In the genomic region with DNA sequence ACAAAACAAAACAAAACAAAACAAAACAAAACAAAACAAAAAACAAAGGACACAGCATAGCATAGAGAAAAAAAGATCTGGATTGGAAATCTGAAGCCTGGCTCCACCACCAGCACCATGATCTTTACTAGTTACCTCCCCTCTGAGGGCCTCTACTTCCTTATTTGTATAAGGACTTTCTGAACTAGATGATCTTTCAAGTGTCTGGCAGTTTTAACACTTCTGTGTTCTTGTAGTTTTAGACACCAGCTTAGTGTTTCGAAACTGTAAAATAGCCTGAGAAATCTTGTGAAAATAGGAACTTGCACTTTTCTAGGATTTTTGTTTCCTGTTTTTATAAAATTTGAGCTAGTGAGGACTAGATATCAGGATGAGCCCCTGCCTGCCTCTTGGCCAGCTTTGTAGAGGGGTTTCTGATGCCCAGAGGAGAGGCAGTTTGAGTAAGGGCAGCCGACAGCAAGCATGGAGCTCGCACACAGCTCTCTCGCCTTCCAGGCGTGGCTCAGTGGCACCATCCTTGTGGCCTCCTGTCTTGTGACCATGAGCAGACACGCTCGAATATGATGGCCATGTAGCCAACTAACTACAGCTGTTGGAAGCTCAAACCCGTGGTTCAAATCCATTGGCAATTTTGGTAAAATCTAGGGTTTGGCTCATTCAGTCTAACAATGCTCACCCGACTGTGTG, we compare ENCODE assay signal across 14 cellular contexts.
DNase-seq lines count a peak whose midpoint lies in the region; ATAC-seq and TF ChIP-seq lines count a peak whose summit lies in the region.
"Had no signal": no experiment of that assay in that cellular context is flagged by ENCODE, and none has a peak within 500 bp of the region (broad histone marks: within the 10 kb centered on the region; RNA-seq: fewer than 3 reads in every experiment).

No MANE protein-coding gene starts in this region.

- H3K9ac ChIP-seq in DND-41 (ENCODE audit: low read depth, low read length) (no peak overlapping the region), OCI-LY3 (ENCODE audit: low read length) (no peak overlapping the region)
- H3K9ac ChIP-seq: parathyroid adenoma had no signal

- H3K27ac ChIP-seq in DND-41 (ENCODE audit: low read length), result no peak overlapping the region
- H3K27ac ChIP-seq in OCI-LY3 (ENCODE audit: low read length), result no peak overlapping the region; the same call in 1 of the 2 replicates
- no peak overlapping the region for H3K27ac ChIP-seq in osteoblast (ENCODE audit: low read depth, low read length)
- H3K27ac ChIP-seq: parathyroid adenoma had no signal

- H3K36me3 ChIP-seq in DND-41 (ENCODE audit: insufficient read depth, low read length) (no peaks in the 10 kb centered on the region), OCI-LY3 (replicated peaks; ENCODE audit: low read depth, low read length) (no peaks in the 10 kb centered on the region), osteoblast (ENCODE audit: insufficient read depth, low read length) (no peaks in the 10 kb centered on the region)

- no peaks in the 10 kb centered on the region for H3K27me3 ChIP-seq in DND-41 (ENCODE audit: insufficient read depth, low read length, poor library complexity)
- no peaks in the 10 kb centered on the region for H3K27me3 ChIP-seq in OCI-LY3 (ENCODE audit: low read depth, low read length)
- no peaks in the 10 kb centered on the region for H3K27me3 ChIP-seq in osteoblast (ENCODE audit: insufficient read depth, low read length)

- H3K4me1 ChIP-seq in DND-41 (ENCODE audit: insufficient read depth, low read length) (no peaks in the 10 kb centered on the region), OCI-LY3 (ENCODE audit: low read length) (peaks cover 16% of the 10 kb centered on the region), osteoblast (ENCODE audit: insufficient read depth, low read length) (no peaks in the 10 kb centered on the region)
- H3K4me1 ChIP-seq: parathyroid adenoma had no signal

- DNase-seq in DND-41 (no peak), globus pallidus (ENCODE audit: low spot score) (peak; percentile 33), osteoblast (ENCODE audit: insufficient read length, low spot score, missing footprints) (no peak), NCI-H1105 (lab: John Stamatoyannopoulos, UW) (no peak), DMS114 treated with DMSO at 0.1 percent for 48 hours (lab: John Stamatoyannopoulos, UW; ENCODE audit: unreplicated experiment) (no peak)
- DNase-seq: activated CD4-positive, alpha-beta T cell treated with anti-CD3 and anti-CD28 coated beads for 1 hour; effector memory CD8-positive, alpha-beta T cell; foreskin melanocyte; NK-92 treated with Interleukin-12 subunit alpha and Interleukin-12 subunit beta, amount 100 ng/mL, for 24 hours had no signal

- ATAC-seq in DND-41 (ENCODE audit: insufficient read depth, low read depth) (no peak), GM18861 (IDR thresholded peaks at IDR 0.05; ENCODE audit: unreplicated experiment) (no peak), HG02938 (IDR thresholded peaks at IDR 0.05; ENCODE audit: unreplicated experiment) (no peak)
- ATAC-seq: activated naive CD4-positive, alpha-beta T cell treated with anti-CD3 and anti-CD28 coated beads, Interleukin-2, amount 50 U/mL, for 72 hours; effector memory CD8-positive, alpha-beta T cell had no signal

- H3K79me2 ChIP-seq in DND-41 (ENCODE audit: insufficient read depth, low read length) (no peaks in the 10 kb centered on the region), OCI-LY3 (ENCODE audit: low read length) (no peaks in the 10 kb centered on the region), osteoblast (ENCODE audit: insufficient read depth, low read length) (no peaks in the 10 kb centered on the region)
- H3K79me2 ChIP-seq: parathyroid adenoma had no signal

- no peaks in the 10 kb centered on the region for H3K9me3 ChIP-seq in DND-41 (ENCODE audit: insufficient read depth, low read length, severe bottlenecking)
- no peaks in the 10 kb centered on the region for H3K9me3 ChIP-seq in OCI-LY3 (ENCODE audit: insufficient read depth, low read length)
- H3K9me3 ChIP-seq in osteoblast (ENCODE audit: low read depth, low read length), result no peaks in the 10 kb centered on the region

- no peak overlapping the region for H3K4me2 ChIP-seq in DND-41 (ENCODE audit: insufficient read depth, low read length)
- peak overlapping the region; percentile 52 for H3K4me2 ChIP-seq in OCI-LY3 (ENCODE audit: low read length)
- H3K4me2 ChIP-seq in osteoblast (ENCODE audit: insufficient read depth, low read length), result no peak overlapping the region

- 0 out of 2 replicates have a peak overlapping the region, but pooled peaks have one; percentile 26 for H2AFZ ChIP-seq in DND-41 (ENCODE audit: low read depth, low read length)
- H2AFZ ChIP-seq in OCI-LY3 (ENCODE audit: low read depth, low read length), result no peak overlapping the region
- peak overlapping the region; percentile 35 for H2AFZ ChIP-seq in osteoblast (ENCODE audit: low read length)
- H2AFZ ChIP-seq: parathyroid adenoma had no signal

- H4K20me1 ChIP-seq in DND-41 (ENCODE audit: insufficient read depth, low read length) (no peaks in the 10 kb centered on the region), OCI-LY3 (ENCODE audit: insufficient read depth, low read length) (no peaks in the 10 kb centered on the region), osteoblast (ENCODE audit: insufficient read depth, low read length) (no peaks in the 10 kb centered on the region)

- TF ChIP-seq CTCF in DND-41 (IDR thresholded peaks at IDR 0.05; ENCODE audit: borderline replicate concordance, extremely low read depth, low read length, poor library complexity, severe bottlenecking), result no peak
- TF ChIP-seq CTCF in OCI-LY3 (IDR thresholded peaks at IDR 0.05; ENCODE audit: low read depth, low read length), result no peak
- no peak for TF ChIP-seq CTCF in osteoblast (IDR thresholded peaks at IDR 0.05; ENCODE audit: extremely low read depth, low read depth, low read length)

- H3K4me3 ChIP-seq in DND-41 (ENCODE audit: low read depth in 1 of 2, low read length in 2 of 2) (no peak overlapping the region), OCI-LY3 (ENCODE audit: low read length) (peak overlapping the region; percentile 20; the same call in 1 of the 2 replicates), osteoblast (ENCODE audit: insufficient read depth, low read length) (no peak overlapping the region)
